1 cellular context compared by ENCODE assay signal in genomic region chr4:5592272-5592671, GRCh38.
TF ChIP-seq lines count a peak whose summit lies in the region.

No MANE protein-coding gene starts in this region.

TF ChIP-seq in GM23338, 12 proteins besides CTCF, POLR2A, EP300 and RAD21 (continued from another document):
- TF ChIP-seq ETS1 (IDR thresholded peaks at IDR 0.05) = no peak
- no peak for TF ChIP-seq ZNF114 (CRISPR knock-in tag; IDR thresholded peaks at IDR 0.05)
- no peak for TF ChIP-seq ZNF462 (CRISPR knock-in tag; IDR thresholded peaks at IDR 0.05)
